In the genomic region with DNA sequence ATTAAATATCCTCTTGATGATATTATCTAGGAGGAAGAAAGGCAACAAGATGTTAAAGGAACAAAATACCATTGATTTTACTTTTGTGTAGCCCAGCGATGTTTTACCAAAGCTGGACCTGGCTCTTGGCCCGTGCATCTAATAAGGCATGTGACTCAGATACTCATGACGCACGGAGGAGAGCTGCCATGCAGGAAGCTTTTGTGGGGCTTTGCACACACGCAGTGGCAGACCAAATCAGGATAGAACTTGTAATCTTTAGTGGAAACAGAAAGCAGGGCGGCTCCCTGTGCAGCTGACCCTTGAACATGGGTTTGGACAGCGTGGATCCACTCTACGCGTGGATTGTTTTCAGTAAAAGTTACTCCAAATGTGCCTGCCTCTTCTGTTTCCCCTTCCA, we compare ENCODE assay signal across 14 cellular contexts.
DNase-seq lines count a peak whose midpoint lies in the region; ATAC-seq and TF ChIP-seq lines count a peak whose summit lies in the region.
"Had no signal": no experiment of that assay in that cellular context is flagged by ENCODE, and none has a peak within 500 bp of the region (broad histone marks: within the 10 kb centered on the region; RNA-seq: fewer than 3 reads in every experiment).

No MANE protein-coding gene starts in this region.

- no peak overlapping the region for H3K4me3 ChIP-seq in astrocyte of the cerebellum (ENCODE audit: low read depth, low read length)
- H3K4me3 ChIP-seq in hepatocyte = no peak overlapping the region
- H3K4me3 ChIP-seq: psoas muscle had no signal

- TF ChIP-seq CTCF in astrocyte of the cerebellum (IDR thresholded peaks at IDR 0.05; ENCODE audit: low read depth, low read length, missing control alignments) (no peak), hepatocyte (IDR thresholded peaks at IDR 0.05; ENCODE audit: poor library complexity) (no peak)

- no peak for ATAC-seq in GM18873 (IDR thresholded peaks at IDR 0.05; ENCODE audit: low FRiP score, unreplicated experiment)
- ATAC-seq in HG03342 (IDR thresholded peaks at IDR 0.05; ENCODE audit: unreplicated experiment) = no peak
- ATAC-seq: psoas muscle, T-cell had no signal

- peak; percentile 53 for DNase-seq in A172 (ENCODE audit: low spot score)
- peak; percentile 37 for DNase-seq in HPDE6-E6E7 (ENCODE audit: extremely low spot score)
- DNase-seq in astrocyte of the cerebellum (ENCODE audit: low read depth) = peak; percentile 74
- DNase-seq in hepatocyte (ENCODE audit: low spot score) = peak; percentile 44
- DNase-seq in posterior cingulate gyrus = no peak
- DNase-seq in NCI-H446 treated with DMSO at 0.1 percent for 48 hours (lab: John Stamatoyannopoulos, UW) = no peak
- DNase-seq: activated CD4-positive, alpha-beta T cell treated with anti-CD3 and anti-CD28 coated beads, Interleukin-2, amount 50 U/mL, for 1 hour; activated effector memory CD4-positive, alpha-beta T cell treated with anti-CD3 and anti-CD28 coated beads, Interleukin-2, amount 50 U/mL, for 16 hours; NCI-H1092 treated with DMSO at 0.1 percent for 48 hours; psoas muscle; T-cell; trophoblast cell had no signal

- H3K36me3 ChIP-seq in hepatocyte (replicated peaks; ENCODE audit: insufficient read depth, low read depth) = no peaks in the 10 kb centered on the region

- H4K20me1 ChIP-seq in hepatocyte (ENCODE audit: insufficient read depth, poor library complexity, severe bottlenecking) = no peaks in the 10 kb centered on the region

- intact Hi-C loops in posterior cingulate gyrus (cut with DNase I) = no loop called here

- H3K27me3 ChIP-seq in hepatocyte = no peaks in the 10 kb centered on the region

- H2AFZ ChIP-seq in hepatocyte = no peak overlapping the region

- in situ Hi-C loops in astrocyte of the cerebellum (cut with HindIII; ENCODE audit: low sequenced_read_pairs) = no loop called here

- H3K4me2 ChIP-seq in hepatocyte = no peak overlapping the region

- H3K9me3 ChIP-seq in hepatocyte (ENCODE audit: low read depth) = no peaks in the 10 kb centered on the region
- H3K9me3 ChIP-seq: psoas muscle had no signal

- H3K4me1 ChIP-seq in hepatocyte (ENCODE audit: insufficient read depth) = no peaks in the 10 kb centered on the region
- H3K4me1 ChIP-seq: psoas muscle had no signal

- H3K9me2 ChIP-seq in hepatocyte (replicated peaks; ENCODE audit: insufficient read depth) = no peaks in the 10 kb centered on the region

- no peaks in the 10 kb centered on the region for H3K79me2 ChIP-seq in hepatocyte

- WGBS in hepatocyte (ENCODE audit: low lambda C conversion rate, missing lambda C conversion rate) = 80% methylated on average over 9 of the region's 9 CpGs

- no peak overlapping the region for H3K27ac ChIP-seq in hepatocyte
- H3K27ac ChIP-seq: psoas muscle had no signal

Comparison
In these comparisons a context has a peak if more than half of its experiments do, and no peak if none do; other contexts are left out.
1. DNase-seq: peak in A172 (single experiment), HPDE6-E6E7 (single experiment), astrocyte of the cerebellum (single experiment) and hepatocyte (single experiment); none in posterior cingulate gyrus (0 of 10) and NCI-H446 treated with DMSO at 0.1 percent for 48 hours (single experiment).